In the genomic region with DNA sequence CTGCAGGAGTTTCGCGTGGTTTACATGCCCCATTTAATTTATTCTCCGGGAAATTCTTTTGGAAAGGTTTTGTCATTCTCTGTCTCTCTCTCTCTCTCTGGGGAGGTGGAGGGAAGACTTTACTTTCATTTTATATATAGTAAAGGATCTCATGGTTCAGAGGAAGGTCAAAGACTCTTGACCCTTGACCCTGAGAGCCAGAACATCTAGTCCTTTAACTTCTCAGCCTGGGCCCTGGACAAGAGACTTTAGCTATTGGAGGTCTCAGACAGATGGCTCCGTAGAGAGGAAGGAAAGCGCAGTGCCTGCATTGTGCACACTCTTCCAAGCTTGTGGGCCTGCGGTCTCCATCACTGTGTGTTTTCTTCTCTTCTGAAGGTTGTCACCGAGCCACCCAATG, we compare ENCODE assay signal across 26 cellular contexts.
"Had no signal": no experiment of that assay in that cellular context is flagged by ENCODE, and none has a peak within 500 bp of the region (broad histone marks: within the 10 kb centered on the region; RNA-seq: fewer than 3 reads in every experiment).

No MANE protein-coding gene starts in this region.

- H3K4me3 ChIP-seq: coronary artery, dorsolateral prefrontal cortex had no signal

- H3K9me3 Mint-ChIP-seq: activated CD4-positive, alpha-beta memory T cell treated with anti-CD3 and anti-CD28 coated beads, Interleukin-2, amount 10 ng/mL, durations not matched to agents 7 days and 5 days; activated CD4-positive, alpha-beta T cell treated with anti-CD3 and anti-CD28 coated beads, Interleukin-2, amount 10 ng/mL, durations not matched to agents 7 days and 5 days; activated T-cell treated with anti-CD3 and anti-CD28 coated beads, Interleukin-2, amount 50 U/mL, for 24 hours; activated T-cell treated with anti-CD3 and anti-CD28 coated beads, Interleukin-2, amount 50 U/mL, for 72 hours; central memory CD8-positive, alpha-beta T cell; dendritic cell treated with granulocyte-macrophage colony-stimulating factor and Interleukin-4, amounts not matched to agents 40 ng/mL and 50 ng/mL, for 4 days; endodermal cell had no signal

- ATAC-seq: activated T-cell treated with anti-CD3 and anti-CD28 coated beads, Interleukin-2, amount 50 U/mL, for 72 hours; esophagus mucosa had no signal

- H3K27me3 ChIP-seq: brain microvascular endothelial cell, dorsolateral prefrontal cortex had no signal

- H3K27me3 Mint-ChIP-seq: activated naive CD8-positive, alpha-beta T cell had no signal

- H3K27ac ChIP-seq: brain microvascular endothelial cell, coronary artery, dorsolateral prefrontal cortex had no signal

- DNase-seq: activated CD4-positive, alpha-beta memory T cell treated with anti-CD3 and anti-CD28 coated beads, Interleukin-2, amount 10 ng/mL, durations not matched to agents 7 days and 5 days; activated CD4-positive, alpha-beta T cell treated with anti-CD3 and anti-CD28 coated beads for 1 hour; activated CD4-positive, alpha-beta T cell treated with anti-CD3 and anti-CD28 coated beads for 4 hours; activated CD4-positive, alpha-beta T cell treated with anti-CD3 and anti-CD28 coated beads, Interleukin-2, amount 10 ng/mL, durations not matched to agents 7 days and 5 days; activated CD4-positive, alpha-beta T cell treated with anti-CD3 and anti-CD28 coated beads, Interleukin-2, amount 50 U/mL, for 4 hours; activated CD8-positive, alpha-beta memory T cell treated with anti-CD3 and anti-CD28 coated beads, Interleukin-2, amount 50 U/mL, for 48 hours; activated gamma-delta T cell; activated naive CD4-positive, alpha-beta T cell treated with anti-CD3 and anti-CD28 coated beads, Interleukin-2, amount 50 U/mL, for 16 hours; activated naive CD4-positive, alpha-beta T cell treated with Interleukin-2 at 50 U/mL for 16 hours; activated T-cell treated with anti-CD3 and anti-CD28 coated beads for 4 hours; activated T-cell treated with anti-CD3 and anti-CD28 coated beads, Interleukin-2, amount 50 U/mL, for 24 hours; activated T-cell treated with anti-CD3 and anti-CD28 coated beads, Interleukin-2, amount 50 U/mL, for 72 hours; amniotic stem cell; anterior cingulate cortex; brain microvascular endothelial cell; effector memory CD4-positive, alpha-beta T cell; foreskin fibroblast; head of caudate nucleus; T-helper 2 cell had no signal

- H3K27ac Mint-ChIP-seq: activated CD4-positive, alpha-beta memory T cell treated with anti-CD3 and anti-CD28 coated beads, Interleukin-2, amount 10 ng/mL, durations not matched to agents 7 days and 5 days; activated CD4-positive, alpha-beta T cell treated with anti-CD3 and anti-CD28 coated beads, Interleukin-2, amount 10 ng/mL, durations not matched to agents 7 days and 5 days; activated naive CD8-positive, alpha-beta T cell; activated T-cell treated with anti-CD3 and anti-CD28 coated beads, Interleukin-2, amount 50 U/mL, for 24 hours; activated T-cell treated with anti-CD3 and anti-CD28 coated beads, Interleukin-2, amount 50 U/mL, for 72 hours; dendritic cell treated with granulocyte-macrophage colony-stimulating factor and Interleukin-4, amounts not matched to agents 40 ng/mL and 50 ng/mL, for 4 days; endodermal cell had no signal

- H3K4me3 Mint-ChIP-seq: activated CD4-positive, alpha-beta memory T cell treated with anti-CD3 and anti-CD28 coated beads, Interleukin-2, amount 10 ng/mL, durations not matched to agents 7 days and 5 days; activated CD4-positive, alpha-beta T cell treated with anti-CD3 and anti-CD28 coated beads, Interleukin-2, amount 10 ng/mL, durations not matched to agents 7 days and 5 days; activated naive CD8-positive, alpha-beta T cell; activated T-cell treated with anti-CD3 and anti-CD28 coated beads, Interleukin-2, amount 50 U/mL, for 24 hours; activated T-cell treated with anti-CD3 and anti-CD28 coated beads, Interleukin-2, amount 50 U/mL, for 72 hours; central memory CD8-positive, alpha-beta T cell; dendritic cell treated with granulocyte-macrophage colony-stimulating factor and Interleukin-4, amounts not matched to agents 40 ng/mL and 50 ng/mL, for 4 days; endodermal cell had no signal

- H3K36me3 ChIP-seq: brain microvascular endothelial cell had no signal

- H3K36me3 Mint-ChIP-seq: activated naive CD8-positive, alpha-beta T cell had no signal

- H3K4me1 Mint-ChIP-seq: endodermal cell had no signal
